ENCODE assay signal across 34 cellular contexts in the genomic region with DNA sequence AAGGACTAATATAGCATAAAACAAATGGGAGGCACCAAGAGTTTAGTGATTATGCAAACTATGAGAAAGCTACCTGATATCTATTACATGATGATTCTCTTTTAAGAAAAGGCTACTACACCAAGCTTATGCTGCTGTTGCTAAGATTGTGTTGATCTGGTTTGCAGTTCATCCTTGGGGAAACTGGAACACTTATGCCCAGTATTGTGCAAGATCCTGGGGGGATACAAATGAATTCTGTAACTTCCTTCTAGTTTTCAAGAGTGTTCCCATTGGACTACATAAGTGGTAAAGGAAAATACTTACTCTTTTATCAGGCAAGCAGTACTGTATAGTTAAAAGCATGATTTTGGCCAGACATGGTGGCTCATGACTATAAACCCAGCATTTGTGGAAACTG.
"Had no signal": no experiment of that assay in that cellular context is flagged by ENCODE, and none has a peak within 500 bp of the region (broad histone marks: within the 10 kb centered on the region; RNA-seq: fewer than 3 reads in every experiment).

No MANE protein-coding gene starts in this region.

- H3K36me3 ChIP-seq: brain microvascular endothelial cell, colonic mucosa, gastrocnemius medialis, heart left ventricle had no signal

- H3K27me3 ChIP-seq: brain microvascular endothelial cell, colonic mucosa, foreskin keratinocyte, gastrocnemius medialis had no signal

- H3K27ac Mint-ChIP-seq: activated CD4-positive, alpha-beta memory T cell treated with anti-CD3 and anti-CD28 coated beads for 36 hours; activated CD4-positive, alpha-beta T cell treated with anti-CD3 and anti-CD28 coated beads for 36 hours; activated CD4-positive, alpha-beta T cell treated with anti-CD3 and anti-CD28 coated beads, Interleukin-2, amount 10 ng/mL, durations not matched to agents 24 days and 14 days; activated CD8-positive, alpha-beta memory T cell treated with anti-CD3 and anti-CD28 coated beads, Interleukin-2, amount 10 ng/mL, durations not matched to agents 7 days and 5 days; activated CD8-positive, alpha-beta T cell treated with anti-CD3 and anti-CD28 coated beads, Interleukin-2, amount 10 ng/mL, durations not matched to agents 7 days and 5 days; activated naive CD8-positive, alpha-beta T cell; activated T-helper 17 cell treated with anti-CD3 and anti-CD28 coated beads, Interleukin-2, amount 50 U/mL, for 72 hours; T-helper 2 cell treated with Interferon-gamma antibody and Interleukin-4, amounts not matched to agents 5 μg/mL and 100 μg/mL, for 36 hours had no signal

- H3K27ac ChIP-seq: brain microvascular endothelial cell, colonic mucosa, epithelial cell of prostate, foreskin keratinocyte, gastrocnemius medialis, heart left ventricle had no signal

- H3K9me3 Mint-ChIP-seq: activated T-cell treated with anti-CD3 and anti-CD28 coated beads, Interleukin-2, amount 50 U/mL, for 4 hours; activated T-helper 17 cell treated with anti-CD3 and anti-CD28 coated beads, Interleukin-2, amount 50 U/mL, for 72 hours; T-helper 2 cell treated with Interferon-gamma antibody and Interleukin-4, amounts not matched to agents 5 μg/mL and 100 μg/mL, for 36 hours had no signal

- H3K9me3 ChIP-seq: colonic mucosa, gastrocnemius medialis had no signal

- H3K36me3 Mint-ChIP-seq: activated naive CD8-positive, alpha-beta T cell had no signal

- H3K4me1 ChIP-seq: colonic mucosa, foreskin keratinocyte, gastrocnemius medialis had no signal

- H3K4me3 ChIP-seq: colonic mucosa, gastrocnemius medialis, heart left ventricle had no signal

- H3K4me3 Mint-ChIP-seq: activated CD4-positive, alpha-beta memory T cell treated with anti-CD3 and anti-CD28 coated beads for 36 hours; activated CD4-positive, alpha-beta T cell treated with anti-CD3 and anti-CD28 coated beads for 36 hours; activated CD4-positive, alpha-beta T cell treated with anti-CD3 and anti-CD28 coated beads, Interleukin-2, amount 10 ng/mL, durations not matched to agents 24 days and 14 days; activated CD8-positive, alpha-beta memory T cell treated with anti-CD3 and anti-CD28 coated beads, Interleukin-2, amount 10 ng/mL, durations not matched to agents 7 days and 5 days; activated CD8-positive, alpha-beta T cell treated with anti-CD3 and anti-CD28 coated beads, Interleukin-2, amount 10 ng/mL, durations not matched to agents 7 days and 5 days; activated naive CD8-positive, alpha-beta T cell; activated T-cell treated with anti-CD3 and anti-CD28 coated beads, Interleukin-2, amount 50 U/mL, for 4 hours; activated T-helper 17 cell treated with anti-CD3 and anti-CD28 coated beads, Interleukin-2, amount 50 U/mL, for 72 hours; T-helper 17 cell; T-helper 2 cell treated with Interferon-gamma antibody and Interleukin-4, amounts not matched to agents 5 μg/mL and 100 μg/mL, for 36 hours had no signal

- H3K27me3 Mint-ChIP-seq: activated CD4-positive, alpha-beta T cell treated with anti-CD3 and anti-CD28 coated beads, Interleukin-2, amount 10 ng/mL, durations not matched to agents 24 days and 14 days; activated CD8-positive, alpha-beta memory T cell treated with anti-CD3 and anti-CD28 coated beads, Interleukin-2, amount 10 ng/mL, durations not matched to agents 7 days and 5 days; activated naive CD8-positive, alpha-beta T cell; T-helper 17 cell had no signal

- DNase-seq: activated CD4-positive, alpha-beta memory T cell treated with anti-CD3 and anti-CD28 coated beads for 36 hours; activated CD4-positive, alpha-beta T cell treated with anti-CD3 and anti-CD28 coated beads for 36 hours; activated CD4-positive, alpha-beta T cell treated with anti-CD3 and anti-CD28 coated beads, Interleukin-2, amount 10 ng/mL, durations not matched to agents 24 days and 14 days; activated CD4-positive, CD25-positive, alpha-beta regulatory T cell; activated CD4-positive, CD25-positive, alpha-beta regulatory T cell treated with anti-CD3 and anti-CD28 coated beads, Interleukin-2, amount 50 U/mL, for 72 hours; activated CD8-positive, alpha-beta memory T cell treated with anti-CD3 and anti-CD28 coated beads, Interleukin-2, amount 10 ng/mL, durations not matched to agents 7 days and 5 days; activated CD8-positive, alpha-beta memory T cell treated with anti-CD3 and anti-CD28 coated beads, Interleukin-2, amount 50 U/mL, for 4 hours; activated CD8-positive, alpha-beta T cell treated with anti-CD3 and anti-CD28 coated beads, Interleukin-2, amount 10 ng/mL, durations not matched to agents 7 days and 5 days; activated effector memory CD4-positive, alpha-beta T cell treated with Interleukin-2 at 50 U/mL for 16 hours; activated gamma-delta T cell treated with Interleukin-2 at 50 U/mL for 16 hours; activated naive CD4-positive, alpha-beta T cell treated with anti-CD3 and anti-CD28 coated beads, Interleukin-2, amount 50 U/mL, for 16 hours; activated naive CD4-positive, alpha-beta T cell treated with Interleukin-2 at 50 U/mL for 16 hours; activated T-cell treated with anti-CD3 and anti-CD28 coated beads, Interleukin-2, amount 50 U/mL, for 4 hours; amniotic stem cell; anterior cingulate cortex; brain microvascular endothelial cell; caudate nucleus; colonic mucosa; effector CD8-positive, alpha-beta T cell; foreskin keratinocyte; gastrocnemius medialis; glutamatergic neuron; heart left ventricle; hypothalamus; T-helper 17 cell; T1000 had no signal

- ATAC-seq: activated CD4-positive, alpha-beta T cell treated with anti-CD3 and anti-CD28 coated beads for 36 hours; activated CD8-positive, alpha-beta memory T cell treated with anti-CD3 and anti-CD28 coated beads, Interleukin-2, amount 10 ng/mL, durations not matched to agents 7 days and 5 days; activated CD8-positive, alpha-beta T cell treated with anti-CD3 and anti-CD28 coated beads, Interleukin-2, amount 10 ng/mL, durations not matched to agents 7 days and 5 days; activated T-cell treated with anti-CD3 and anti-CD28 coated beads, Interleukin-2, amount 50 U/mL, for 4 hours; activated T-helper 17 cell treated with anti-CD3 and anti-CD28 coated beads, Interleukin-2, amount 50 U/mL, for 72 hours; esophagus mucosa; foreskin keratinocyte; gastrocnemius medialis; heart left ventricle; T-helper 17 cell had no signal

- FAIRE-seq: astrocyte, endometrium, endothelial cell of umbilical vein had no signal
